In the genomic region with DNA sequence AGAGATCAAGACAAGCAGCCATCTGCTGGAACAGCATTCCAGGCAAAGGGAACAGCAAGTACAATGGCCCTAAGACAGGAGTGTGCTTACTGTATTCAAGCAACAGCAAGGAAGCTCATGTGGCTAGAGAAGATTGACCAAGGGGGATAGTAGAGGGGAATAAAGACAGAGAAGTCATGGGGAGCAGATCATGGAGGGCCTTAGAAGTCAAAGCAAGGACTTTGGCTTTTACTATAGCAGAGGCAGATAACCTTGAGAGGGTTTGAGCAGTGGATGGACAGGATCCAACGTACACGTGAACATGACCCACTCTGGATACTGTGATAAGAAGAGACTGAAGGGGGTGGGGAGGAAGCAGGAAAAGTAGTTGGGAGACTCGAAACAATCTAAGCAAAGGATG, we compare ENCODE assay signal across 10 cellular contexts. TPM values are rescaled to one million over a fixed set of nuclear protein-coding genes. Genes with fewer than 3 reads are reported as not detected.
"Had no signal": no experiment of that assay in that cellular context is flagged by ENCODE, and none has a peak within 500 bp of the region (broad histone marks: within the 10 kb centered on the region; RNA-seq: fewer than 3 reads in every experiment).

No MANE protein-coding gene starts in this region.

- ATAC-seq: GM23338 had no signal

- H3K9me3 Mint-ChIP-seq: GM23338, H9 had no signal

- FAIRE-seq: H1, H54 had no signal

- H3K27ac Mint-ChIP-seq: GM23338, H9 had no signal

- H3K4me3 Mint-ChIP-seq: GM23338, H9 had no signal

- H3K9ac ChIP-seq: KMS-11 had no signal

- H2AFZ ChIP-seq: GM23338 had no signal

- H3K4me3 ChIP-seq: GM23338 had no signal

- H3K4me2 ChIP-seq: GM23338, KMS-11 had no signal

- H3K27ac ChIP-seq: HL-60, KMS-11 had no signal

- DNase-seq: H9, HCEC 1CT, IMR-90, KBM-7 had no signal

RNA-seq across cellular contexts. Expression of a gene that starts 26.9 kb away (rescaled TPM):
- total RNA-seq: H1, HT1080, IMR-90 had no signal
- polyA plus RNA-seq: IMR-90 had no signal

RNA-seq across cellular contexts. Expression of a gene that starts 28.2 kb away (rescaled TPM):
- total RNA-seq: GM23338, HT1080, IMR-90 had no signal
- polyA plus RNA-seq: IMR-90 had no signal
